In genomic region chr10:92598321-92598720, GRCh38 we compare ENCODE assay signal across 29 cellular contexts. TPM values are rescaled to one million over a fixed set of nuclear protein-coding genes. Genes with fewer than 3 reads are reported as not detected.
DNase-seq lines count a peak whose midpoint lies in the region; ATAC-seq and TF ChIP-seq lines count a peak whose summit lies in the region.
"Had no signal": no experiment of that assay in that cellular context is flagged by ENCODE, and none has a peak within 500 bp of the region (broad histone marks: within the 10 kb centered on the region; RNA-seq: fewer than 3 reads in every experiment).

No MANE protein-coding gene starts in this region.

- POLR2A ChIA-PET in MCF 10A (lab: Yijun Ruan, JAX): interaction anchor here (0.6 to 1.4 kb wide), 2 partner anchors 20 to 23 kb away, joined by 3 to 4 read pairs; no protein-coding TSS in a partner anchor

- H3K27me3 Mint-ChIP-seq in MCF 10A (ENCODE audit: insufficient read depth, unreplicated experiment) (no peaks in the 10 kb centered on the region), endodermal cell (ENCODE audit: insufficient read depth) (no peaks in the 10 kb centered on the region)

- H3K4me2 ChIP-seq in mammary epithelial cell (ENCODE audit: insufficient read depth, low read depth, low read length) (no peak overlapping the region), SU-DHL-6 (ENCODE audit: low read depth, low read length, poor library complexity, severe bottlenecking) (peak overlapping the region; percentile 99)
- H3K4me2 ChIP-seq: smooth muscle cell had no signal

- peaks cover 32% of the 10 kb centered on the region for H3K4me1 Mint-ChIP-seq in MCF 10A (ENCODE audit: insufficient read depth, unreplicated experiment)
- peaks cover 16% of the 10 kb centered on the region for H3K4me1 Mint-ChIP-seq in endodermal cell

- peaks cover 11% of the 10 kb centered on the region; the same call in 1 of the 2 replicates for H3F3A ChIP-seq in SU-DHL-6 (ENCODE audit: insufficient read depth)

- H3K4me3 ChIP-seq in mammary epithelial cell (replicated peaks in 1 of 3; ENCODE audit: insufficient read depth in 1 of 3, low read depth in 2 of 3, low read length in 3 of 3) (no peak overlapping the region), SU-DHL-6 (ENCODE audit: insufficient read depth, low read length, poor library complexity, severe bottlenecking) (no peak overlapping the region), endodermal cell (ENCODE audit: low read length) (no peak overlapping the region)
- H3K4me3 ChIP-seq: BLaER1 treated with 17β-estradiol and CSF1 and Interleukin-3, amounts not matched to agents 10 nM and 100 nM; dorsolateral prefrontal cortex; gastrocnemius medialis; mucosa of descending colon; ovary; smooth muscle cell had no signal

- H3K27ac ChIP-seq in mammary epithelial cell (ENCODE audit: insufficient read depth, low read depth, low read length): no peak overlapping the region
- 0 out of 2 replicates have a peak overlapping the region, but pooled peaks have one; percentile 19 for H3K27ac ChIP-seq in SU-DHL-6 (ENCODE audit: low read depth, low read length)
- H3K27ac ChIP-seq in endodermal cell (ENCODE audit: low read depth, low read length): no peak overlapping the region
- H3K27ac ChIP-seq: dorsolateral prefrontal cortex, gastrocnemius medialis, ovary had no signal

- intact Hi-C loops in MCF 10A (cut with micrococcal nuclease) (loop anchor here (10.0 kb wide), 1 partner anchor 246 kb away; the partner anchor contains the start of gene EXOC6), mammary epithelial cell (cut with micrococcal nuclease) (loop anchor here (10.0 kb wide), 1 partner anchor 246 kb away; the partner anchor contains the start of gene EXOC6)

- no peak overlapping the region for H2AFZ ChIP-seq in mammary epithelial cell (ENCODE audit: low read depth, low read length)
- no peak overlapping the region for H2AFZ ChIP-seq in SU-DHL-6 (ENCODE audit: low read depth, low read length, severe bottlenecking)

- H3K36me3 ChIP-seq in mammary epithelial cell (ENCODE audit: insufficient read depth, low read length) (no peaks in the 10 kb centered on the region), SU-DHL-6 (ENCODE audit: low read length) (peaks cover 8% of the 10 kb centered on the region), endodermal cell (ENCODE audit: control insufficient read depth, insufficient read depth, low read length) (no peaks in the 10 kb centered on the region)
- H3K36me3 ChIP-seq: gastrocnemius medialis, ovary had no signal

- H3K4me3 Mint-ChIP-seq in MCF 10A (ENCODE audit: unreplicated experiment) (no peak overlapping the region), endodermal cell (no peak overlapping the region)
- H3K4me3 Mint-ChIP-seq: activated naive CD8-positive, alpha-beta T cell; nephron had no signal

- in situ Hi-C loops in mammary epithelial cell (cut with MboI; ENCODE audit: low sequenced_read_pairs in 2 of 2): loop anchor here in 1 of 2 donors (25.0 kb wide), 1 partner anchor 264 kb away; no protein-coding TSS in a partner anchor

- BruUV-seq in MCF 10A (replicated peaks; lab: Mats Ljungman, UMichigan) (no TSS peak), mammary epithelial cell (replicated peaks; lab: Mats Ljungman, UMichigan) (no TSS peak)

- DNase-seq in MCF 10A (ENCODE audit: unreplicated experiment): no peak
- DNase-seq in mammary epithelial cell: no peak
- no peak for DNase-seq in endodermal cell
- DNase-seq in NCI-H345 (lab: John Stamatoyannopoulos, UW): no peak
- no peak for DNase-seq in medulla oblongata (ENCODE audit: extremely low spot score)
- DNase-seq: activated CD4-positive, alpha-beta T cell treated with anti-CD3 and anti-CD28 coated beads for 1 hour; Calu3; central memory CD4-positive, alpha-beta T cell; dorsolateral prefrontal cortex; EL; gastrocnemius medialis; hippocampal formation; IMR-90; mucosa of descending colon; NCI-H1417; NCI-H2081 treated with DMSO at 0.1 percent for 48 hours; NCI-H446 treated with DMSO at 0.1 percent for 48 hours; ovary; PC-3; retina; Right ventricle myocardium superior; stimulated activated CD4-positive, alpha-beta T cell treated with anti-CD3 and anti-CD28 coated beads, Interleukin-2, amount 100 ng/mL, for 24 hours had no signal

- TF ChIP-seq CTCF in MCF 10A (IDR thresholded peaks at IDR 0.05; ENCODE audit: unreplicated experiment) (no peak), mammary epithelial cell (conservative IDR thresholded peaks at IDR 0.05 in 1 of 2, IDR thresholded peaks at IDR 0.05 in 1 of 2; ENCODE audit: extremely low read depth in 1 of 2, insufficient read depth in 1 of 2, low read depth in 1 of 2, low read length in 2 of 2) (no peak), SU-DHL-6 (IDR thresholded peaks at IDR 0.05; ENCODE audit: insufficient read depth, low read length, poor library complexity, severe bottlenecking) (no peak), endodermal cell (conservative IDR thresholded peaks at IDR 0.05) (no peak)

- peaks cover 99% of the 10 kb centered on the region for H3K79me2 ChIP-seq in mammary epithelial cell (ENCODE audit: insufficient read depth, low read length)
- peaks cover 100% of the 10 kb centered on the region for H3K79me2 ChIP-seq in SU-DHL-6 (ENCODE audit: insufficient read depth, low read length)

- no peaks in the 10 kb centered on the region for H3K27me3 ChIP-seq in mammary epithelial cell (ENCODE audit: insufficient read depth, low read length)
- no peaks in the 10 kb centered on the region for H3K27me3 ChIP-seq in SU-DHL-6 (ENCODE audit: low read length)
- H3K27me3 ChIP-seq in endodermal cell (ENCODE audit: control insufficient read depth, insufficient read depth, low read length, poor library complexity, severe bottlenecking): no peaks in the 10 kb centered on the region
- H3K27me3 ChIP-seq: BLaER1 treated with 17β-estradiol and CSF1 and Interleukin-3, amounts not matched to agents 10 nM and 100 nM; dorsolateral prefrontal cortex; gastrocnemius medialis; ovary had no signal

- H3K9me3 ChIP-seq in mammary epithelial cell (replicated peaks; ENCODE audit: insufficient read depth, low read length): no peaks in the 10 kb centered on the region
- no peaks in the 10 kb centered on the region for H3K9me3 ChIP-seq in SU-DHL-6 (ENCODE audit: insufficient read depth, low read length)
- no peaks in the 10 kb centered on the region for H3K9me3 ChIP-seq in endodermal cell (ENCODE audit: control insufficient read depth, low read length)
- H3K9me3 ChIP-seq: gastrocnemius medialis, mucosa of descending colon, ovary had no signal

- no peak for ATAC-seq in HG02763 (IDR thresholded peaks at IDR 0.05; ENCODE audit: unreplicated experiment)
- ATAC-seq: gastrocnemius medialis, HCT116, mucosa of descending colon, PC-3 had no signal

- H3K9me2 ChIP-seq in SU-DHL-6 (replicated peaks; ENCODE audit: insufficient read depth, low read length): no peaks in the 10 kb centered on the region

- CTCF ChIA-PET in MCF 10A (lab: Yijun Ruan, JAX) (interaction anchor here (0.6 to 1.0 kb wide), 2 partner anchors 24 to 46 kb away, joined by 3 read pairs; partner anchors contain the start of gene IDE), mammary epithelial cell (lab: Charles Lee; ENCODE audit: low non-redundant PET) (no interaction called here)

- peak overlapping the region; percentile 63 for H3K27ac Mint-ChIP-seq in MCF 10A (ENCODE audit: low read depth, unreplicated experiment)
- H3K27ac Mint-ChIP-seq in endodermal cell: peak overlapping the region; percentile 39
- H3K27ac Mint-ChIP-seq: activated naive CD8-positive, alpha-beta T cell; nephron had no signal

- H3K9ac ChIP-seq in mammary epithelial cell (ENCODE audit: insufficient read depth, low read length): no peak overlapping the region
- no peak overlapping the region for H3K9ac ChIP-seq in SU-DHL-6 (ENCODE audit: low read length)
- H3K9ac ChIP-seq in endodermal cell (ENCODE audit: extremely low read depth, low read length, poor library complexity, severe bottlenecking): no peak overlapping the region
- H3K9ac ChIP-seq: BLaER1 treated with 17β-estradiol and CSF1 and Interleukin-3, amounts not matched to agents 10 nM and 100 nM had no signal

- H3K9me3 Mint-ChIP-seq in MCF 10A (ENCODE audit: unreplicated experiment) (no peaks in the 10 kb centered on the region), endodermal cell (peaks cover 9% of the 10 kb centered on the region)

- peaks cover 16% of the 10 kb centered on the region for H3K4me1 ChIP-seq in mammary epithelial cell (ENCODE audit: insufficient read depth, low read length)
- no peaks in the 10 kb centered on the region for H3K4me1 ChIP-seq in endodermal cell (ENCODE audit: control insufficient read depth, insufficient read depth, low read length)

- WGBS in mammary epithelial cell (ENCODE audit: low coverage, missing lambda C conversion rate): 100% methylated on average over 1 of the region's 1 CpG
- WGBS in endodermal cell (ENCODE audit: insufficient coverage in 1 of 2, insufficient read length in 1 of 2), 2 experiments: 100% methylated on average over 1 of the region's 1 CpG

- dilution Hi-C loops in mammary epithelial cell (cut with HindIII; ENCODE audit: low sequenced_read_pairs): no loop called here

- H4K20me1 ChIP-seq in mammary epithelial cell (ENCODE audit: insufficient read depth, low read length) (no peaks in the 10 kb centered on the region), SU-DHL-6 (ENCODE audit: low read depth, low read length) (peaks cover 34% of the 10 kb centered on the region)

- H3K36me3 Mint-ChIP-seq in MCF 10A (ENCODE audit: insufficient read depth, unreplicated experiment): no peaks in the 10 kb centered on the region
- peaks cover 16% of the 10 kb centered on the region for H3K36me3 Mint-ChIP-seq in endodermal cell (ENCODE audit: low read depth)
- H3K36me3 Mint-ChIP-seq: activated naive CD8-positive, alpha-beta T cell had no signal

RNA-seq across cellular contexts. Expression of gene KIF11, which starts 5.4 kb away (rescaled TPM):
- 21.3 and 27.3 TPM in 2 replicates for total RNA-seq in MCF 10A (2022)
- 10 to 100 TPM in 1 of 2 donors, 1 to 10 TPM in 1; 2.7 to 22.4 TPM for total RNA-seq in mammary epithelial cell
- 9.4 TPM for polyA plus RNA-seq in mammary epithelial cell
- polyA minus RNA-seq in mammary epithelial cell: 8.4 TPM
- 10 to 100 TPM; 36.5 to 55.7 TPM for total RNA-seq in endodermal cell
- 63.2 TPM for polyA plus RNA-seq in endodermal cell (2013, experiment 1 of 2)
- 71.0 TPM for polyA plus RNA-seq in endodermal cell (2013, experiment 2 of 2)

RNA-seq across cellular contexts. Expression of gene IDE, which starts 24.4 kb away (rescaled TPM):
- total RNA-seq in MCF 10A (2022): 54.6 and 66.4 TPM in 2 replicates
- total RNA-seq in mammary epithelial cell: 10 to 100 TPM; 27.8 to 37.8 TPM
- polyA plus RNA-seq in mammary epithelial cell: 13.1 TPM
- polyA minus RNA-seq in mammary epithelial cell: 78.4 TPM
- total RNA-seq in endodermal cell: 10 to 100 TPM; 56.3 to 63.3 TPM
- polyA plus RNA-seq in endodermal cell (2013, experiment 1 of 2): 22.8 TPM
- polyA plus RNA-seq in endodermal cell (2013, experiment 2 of 2): 21.8 TPM
